In genomic region chr14:80395031-80395430, GRCh38 we compare ENCODE assay signal across 22 cellular contexts.
"Had no signal": no experiment of that assay in that cellular context is flagged by ENCODE, and none has a peak within 500 bp of the region (broad histone marks: within the 10 kb centered on the region; RNA-seq: fewer than 3 reads in every experiment).

No MANE protein-coding gene starts in this region.

- H3K36me3 ChIP-seq: adrenal gland, ascending aorta, brain microvascular endothelial cell, left ventricle myocardium inferior, ovary, right lobe of liver, thyroid gland, upper lobe of left lung had no signal

- H3K4me1 ChIP-seq: adrenal gland, ascending aorta, left ventricle myocardium inferior, right lobe of liver, upper lobe of left lung had no signal

- DNase-seq: activated CD4-positive, alpha-beta T cell treated with anti-CD3 and anti-CD28 coated beads for 36 hours; activated CD4-positive, alpha-beta T cell treated with anti-CD3 and anti-CD28 coated beads, Interleukin-2, amount 50 U/mL, for 4 hours; activated CD4-positive, CD25-positive, alpha-beta regulatory T cell; activated naive CD4-positive, alpha-beta T cell treated with Interleukin-2 at 50 U/mL for 16 hours; activated T-cell treated with anti-CD3 and anti-CD28 coated beads for 4 hours; activated T-cell treated with anti-CD3 and anti-CD28 coated beads, Interleukin-2, amount 50 U/mL, for 72 hours; adrenal gland; brain microvascular endothelial cell; cortex of kidney; effector memory CD8-positive, alpha-beta T cell; erythroblast; left ventricle myocardium inferior; ovary; right lobe of liver; small intestine; stimulated activated CD4-positive, alpha-beta T cell treated with anti-CD3 and anti-CD28 coated beads, Interleukin-4, amount 100 ng/mL, for 24 hours; T-helper 17 cell; T1000; thyroid gland; upper lobe of left lung had no signal

- H3K9me3 ChIP-seq: adrenal gland, ascending aorta, ovary, right lobe of liver, thyroid gland had no signal

- H3K4me3 ChIP-seq: adrenal gland, ascending aorta, left ventricle myocardium inferior, lung, ovary, right lobe of liver, thyroid gland, upper lobe of left lung had no signal

- H3K27ac ChIP-seq: adrenal gland, ascending aorta, brain microvascular endothelial cell, left ventricle myocardium inferior, ovary, right lobe of liver, upper lobe of left lung had no signal

- H3K27me3 ChIP-seq: adrenal gland, ascending aorta, brain microvascular endothelial cell, ovary, right lobe of liver, thyroid gland, upper lobe of left lung had no signal
